ENCODE assay signal across 29 cellular contexts in the genomic region with DNA sequence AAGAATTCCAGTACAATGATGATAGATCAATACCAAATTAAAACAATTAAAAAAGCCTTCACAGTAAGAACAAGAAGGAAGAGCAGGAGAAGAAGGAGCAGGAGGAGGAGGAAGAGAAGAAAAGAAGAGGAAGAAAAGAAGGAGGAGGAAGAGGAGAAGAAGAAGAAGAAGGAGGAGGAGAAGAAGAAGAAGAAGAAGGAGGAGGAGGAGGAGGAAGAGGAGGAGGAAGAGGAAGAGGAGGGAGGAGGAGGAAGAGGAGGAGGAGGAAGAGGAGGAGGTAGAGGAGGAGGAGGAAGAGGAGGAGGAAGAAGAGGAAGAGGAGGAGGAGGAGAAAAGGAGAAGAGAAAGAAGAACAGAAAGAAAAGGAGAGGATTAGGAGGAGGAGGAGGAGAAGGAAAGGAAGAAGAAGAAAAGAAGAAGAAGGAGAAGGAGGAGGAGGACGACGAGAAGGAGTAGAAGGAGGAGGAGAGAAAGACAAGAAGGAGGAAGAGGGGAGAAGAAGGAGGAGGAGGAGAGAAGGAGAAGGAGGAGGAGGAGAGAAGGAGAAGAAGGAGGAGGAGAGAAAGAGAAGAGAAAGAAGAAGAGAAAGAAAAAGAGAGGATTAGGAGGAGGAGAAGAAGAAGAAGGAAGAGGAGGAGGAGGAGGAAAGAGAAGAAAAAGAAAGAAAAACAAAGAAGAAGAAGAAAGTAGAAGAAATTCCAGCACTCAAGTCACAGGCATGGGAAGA.
"Had no signal": no experiment of that assay in that cellular context is flagged by ENCODE, and none has a peak within 500 bp of the region (broad histone marks: within the 10 kb centered on the region; RNA-seq: fewer than 3 reads in every experiment).

No MANE protein-coding gene starts in this region.

- ATAC-seq: stimulated activated effector memory CD8-positive, alpha-beta T cell treated with anti-CD3 and anti-CD28 coated beads, Interleukin-12 subunit alpha, Interleukin-12 subunit beta, amount 100 ng/mL, for 72 hours; stimulated activated memory B cell treated with anti-CD40 and anti-IgM and Interleukin-4, amounts not matched to agents 10 μg/mL and 1 μg/mL and 100 μg/mL, for 72 hours; stimulated activated naive B cell treated with anti-CD40 and anti-IgM and Interleukin-4, amounts not matched to agents 10 μg/mL and 1 μg/mL and 100 μg/mL, for 72 hours; stimulated activated naive CD8-positive, alpha-beta T cell treated with anti-CD3 and anti-CD28 coated beads, Interleukin-15, amount 100 ng/mL, for 72 hours; stimulated activated naive CD8-positive, alpha-beta T cell treated with anti-CD3 and anti-CD28 coated beads, Interleukin-15, Interleukin-2, amounts not matched to agents 100 U/mL and 50 U/mL, for 24 hours; upper lobe of right lung had no signal

- H3K36me3 Mint-ChIP-seq: stimulated activated effector memory CD8-positive, alpha-beta T cell treated with anti-CD3 and anti-CD28 coated beads, Interleukin-12 subunit alpha, Interleukin-12 subunit beta, amount 100 ng/mL, for 72 hours; stimulated activated memory B cell treated with anti-CD40 and anti-IgM and Interleukin-4, amounts not matched to agents 10 μg/mL and 1 μg/mL and 100 μg/mL, for 72 hours; stimulated activated naive B cell treated with anti-CD40 and anti-IgM and Interleukin-4, amounts not matched to agents 10 μg/mL and 1 μg/mL and 100 μg/mL, for 72 hours; type B pancreatic cell had no signal

- H3K4me1 Mint-ChIP-seq: stimulated activated effector memory CD8-positive, alpha-beta T cell treated with anti-CD3 and anti-CD28 coated beads, Interleukin-12 subunit alpha, Interleukin-12 subunit beta, amount 100 ng/mL, for 72 hours; stimulated activated naive B cell treated with anti-CD40 and anti-IgM and Interleukin-4, amounts not matched to agents 10 μg/mL and 1 μg/mL and 100 μg/mL, for 72 hours; stimulated activated naive CD8-positive, alpha-beta T cell treated with anti-CD3 and anti-CD28 coated beads, Interleukin-15, amount 100 ng/mL, for 72 hours had no signal

- H3K27me3 ChIP-seq: testis, thyroid gland, tibial nerve, upper lobe of left lung, uterus, vagina had no signal

- H3K27ac ChIP-seq: stomach, suprapubic skin, testis, thoracic aorta, thyroid gland, tibial artery, tibial nerve, transverse colon, upper lobe of left lung, upper lobe of right lung, uterus, vagina had no signal

- H3K9me3 Mint-ChIP-seq: stimulated activated effector memory CD8-positive, alpha-beta T cell treated with anti-CD3 and anti-CD28 coated beads, Interleukin-12 subunit alpha, Interleukin-12 subunit beta, amount 100 ng/mL, for 72 hours; stimulated activated naive B cell treated with anti-CD40 and anti-IgM and Interleukin-4, amounts not matched to agents 10 μg/mL and 1 μg/mL and 100 μg/mL, for 72 hours; stimulated activated naive CD8-positive, alpha-beta T cell treated with anti-CD3 and anti-CD28 coated beads, Interleukin-15, amount 100 ng/mL, for 72 hours; stimulated activated naive CD8-positive, alpha-beta T cell treated with anti-CD3 and anti-CD28 coated beads, Interleukin-15, Interleukin-2, amounts not matched to agents 100 ng/mL and 50 ng/mL, for 24 hours; type B pancreatic cell had no signal

- FAIRE-seq: urothelium cell line had no signal

- H3K9me3 ChIP-seq: suprapubic skin, testis, thoracic aorta, thyroid gland, tibial artery, tibial nerve, transverse colon, upper lobe of left lung, upper lobe of right lung, uterus, vagina had no signal

- DNase-seq: stimulated activated CD4-positive, alpha-beta T cell treated with anti-CD3 and anti-CD28 coated beads, Interleukin-2, amount 100 ng/mL, for 48 hours; stimulated activated CD4-positive, alpha-beta T cell treated with anti-CD3 and anti-CD28 coated beads, Interleukin-4, amount 100 ng/mL, for 1 hour; stimulated activated CD4-positive, alpha-beta T cell treated with anti-CD3 and anti-CD28 coated beads, Interleukin-4, amount 100 ng/mL, for 24 hours; stimulated activated CD4-positive, alpha-beta T cell treated with anti-CD3 and anti-CD28 coated beads, Interleukin-4, amount 100 ng/mL, for 4 hours; stimulated activated CD8-positive, alpha-beta memory T cell treated with anti-CD3 and anti-CD28 coated beads, Interleukin-4, amount 100 ng/mL, for 48 hours; stimulated activated naive B cell treated with anti-CD40 and anti-IgM and Interleukin-4, amounts not matched to agents 10 μg/mL and 1 μg/mL and 100 μg/mL, for 72 hours; stimulated activated naive CD4-positive, alpha-beta T cell; stimulated activated naive CD4-positive, alpha-beta T cell treated with Interleukin-2 at 50 U/mL for 16 hours; stimulated activated naive CD8-positive, alpha-beta T cell treated with anti-CD3 and anti-CD28 coated beads, Interleukin-15, amount 100 ng/mL, for 72 hours; stimulated activated naive CD8-positive, alpha-beta T cell treated with anti-CD3 and anti-CD28 coated beads, Interleukin-15, Interleukin-2, amounts not matched to agents 100 U/mL and 50 U/mL, for 24 hours; stomach; substantia nigra; testis; thyroid gland; tibial artery; transverse colon; trophoblast cell; upper lobe of left lung; upper lobe of right lung; uterus had no signal

- H3K4me3 ChIP-seq: stomach, suprapubic skin, testis, thoracic aorta, thyroid gland, tibial artery, tibial nerve, transverse colon, upper lobe of left lung, upper lobe of right lung, uterus, vagina had no signal

- H3K36me3 ChIP-seq: stomach, suprapubic skin, thoracic aorta, thyroid gland, tibial artery, tibial nerve, transverse colon, upper lobe of left lung, upper lobe of right lung, uterus, vagina had no signal

- H3K27ac Mint-ChIP-seq: stimulated activated effector memory CD8-positive, alpha-beta T cell treated with anti-CD3 and anti-CD28 coated beads, Interleukin-12 subunit alpha, Interleukin-12 subunit beta, amount 100 ng/mL, for 72 hours; stimulated activated memory B cell treated with anti-CD40 and anti-IgM and Interleukin-4, amounts not matched to agents 10 μg/mL and 1 μg/mL and 100 μg/mL, for 72 hours; stimulated activated naive B cell treated with anti-CD40 and anti-IgM and Interleukin-4, amounts not matched to agents 10 μg/mL and 1 μg/mL and 100 μg/mL, for 72 hours; stimulated activated naive CD8-positive, alpha-beta T cell treated with anti-CD3 and anti-CD28 coated beads, Interleukin-15, Interleukin-2, amounts not matched to agents 100 ng/mL and 50 ng/mL, for 24 hours; type B pancreatic cell had no signal

- H3K4me1 ChIP-seq: stomach, suprapubic skin, testis, thyroid gland, tibial artery, tibial nerve, transverse colon, upper lobe of left lung, upper lobe of right lung, uterus, vagina had no signal

- H3K4me3 Mint-ChIP-seq: stimulated activated effector memory CD8-positive, alpha-beta T cell treated with anti-CD3 and anti-CD28 coated beads, Interleukin-12 subunit alpha, Interleukin-12 subunit beta, amount 100 ng/mL, for 72 hours; stimulated activated memory B cell treated with anti-CD40 and anti-IgM and Interleukin-4, amounts not matched to agents 10 μg/mL and 1 μg/mL and 100 μg/mL, for 72 hours; stimulated activated naive B cell treated with anti-CD40 and anti-IgM and Interleukin-4, amounts not matched to agents 10 μg/mL and 1 μg/mL and 100 μg/mL, for 72 hours; stimulated activated naive CD8-positive, alpha-beta T cell treated with anti-CD3 and anti-CD28 coated beads, Interleukin-15, amount 100 ng/mL, for 72 hours; stimulated activated naive CD8-positive, alpha-beta T cell treated with anti-CD3 and anti-CD28 coated beads, Interleukin-15, Interleukin-2, amounts not matched to agents 100 ng/mL and 50 ng/mL, for 24 hours; type B pancreatic cell had no signal
